In genomic region chr14:71692496-71692895, GRCh38 we compare ENCODE assay signal across 17 cellular contexts.
A peak's percentile ranks its signal among the peaks of the same experiment; 100 is the strongest.
DNase-seq lines count a peak whose midpoint lies in the region; ATAC-seq, FAIRE-seq and TF ChIP-seq lines count a peak whose summit lies in the region.
"Had no signal": no experiment of that assay in that cellular context is flagged by ENCODE, and none has a peak within 500 bp of the region (broad histone marks: within the 10 kb centered on the region; RNA-seq: fewer than 3 reads in every experiment).

No MANE protein-coding gene starts in this region.

- H3K27ac ChIP-seq in A673 (ENCODE audit: low read depth, low read length, poor library complexity, severe bottlenecking) = peak overlapping the region; percentile 72
- H3K27ac ChIP-seq in caudate nucleus (ENCODE audit: low read depth, low read length) = peak overlapping the region; percentile 22
- no peak overlapping the region for H3K27ac ChIP-seq in right lobe of liver
- H3K27ac ChIP-seq: body of pancreas, HL-60 had no signal

- BruUV-seq in A673 (replicated peaks; lab: Mats Ljungman, UMichigan) = no TSS peak

- POLR2A ChIA-PET in A673 (lab: Charles Lee; ENCODE audit: low non-redundant PET) = no interaction called here

- intact Hi-C loops in A673 (cut with micrococcal nuclease; ENCODE audit: unreplicated experiment) (no loop called here), right lobe of liver (cut with DNase I) (no loop called here)

- H3K9me3 ChIP-seq in A673 (ENCODE audit: low read depth, low read length, poor library complexity, severe bottlenecking) (no peaks in the 10 kb centered on the region), right lobe of liver (no peaks in the 10 kb centered on the region)
- H3K9me3 ChIP-seq: body of pancreas had no signal

- TF ChIP-seq POLR2A in right lobe of liver (IDR thresholded peaks at IDR 0.05) = no peak

- TF ChIP-seq CTCF in A673 (conservative IDR thresholded peaks at IDR 0.05; ENCODE audit: low read depth, low read length) = no peak
- no peak for TF ChIP-seq CTCF in right lobe of liver (IDR thresholded peaks at IDR 0.05)
- no peak for TF ChIP-seq CTCF in omental fat pad (IDR thresholded peaks at IDR 0.05)

- peaks cover 41% of the 10 kb centered on the region for H3K4me1 ChIP-seq in A673 (ENCODE audit: insufficient read depth, low read length, poor library complexity, severe bottlenecking)
- H3K4me1 ChIP-seq in right lobe of liver = no peaks in the 10 kb centered on the region

- no peaks in the 10 kb centered on the region for H3K36me3 ChIP-seq in A673 (ENCODE audit: insufficient read depth, low read length, poor library complexity, severe bottlenecking)
- no peaks in the 10 kb centered on the region for H3K36me3 ChIP-seq in right lobe of liver

- CTCF ChIA-PET in A673 (lab: Charles Lee) = no interaction called here

- peak; percentile 83 for FAIRE-seq in HTR-8/SVneo (lab: Jason Lieb, UNC)
- FAIRE-seq: keratinocyte had no signal

- ATAC-seq in right lobe of liver = no peak
- ATAC-seq in omental fat pad (ENCODE audit: low FRiP score) = no peak
- ATAC-seq: body of pancreas, natural killer cell, Right ventricle myocardium inferior had no signal

- WGBS in right lobe of liver (ENCODE audit: insufficient coverage, low coverage, low lambda C conversion rate, missing lambda C conversion rate) = 50% methylated on average over 2 of the region's 4 CpGs

- H3K4me3 ChIP-seq in A673 (ENCODE audit: low read depth, low read length, poor library complexity, severe bottlenecking) (no peak overlapping the region), right lobe of liver (no peak overlapping the region)
- H3K4me3 ChIP-seq: body of pancreas had no signal

- no peaks in the 10 kb centered on the region for H3K27me3 ChIP-seq in A673 (replicated peaks; ENCODE audit: insufficient read depth, low read depth, low read length, poor library complexity)
- H3K27me3 ChIP-seq in right lobe of liver = no peaks in the 10 kb centered on the region
- H3K27me3 ChIP-seq: body of pancreas had no signal

- DNase-seq in A673 (ENCODE audit: low spot score) (peak; percentile 92), HTR-8/SVneo (ENCODE audit: insufficient read length, low spot score) (no peak), caudate nucleus (lab: John Stamatoyannopoulos, UW) (peak in 32 of 61 donors; percentile 5 to 77 (median 26)), lung microvascular endothelial cell (ENCODE audit: low read depth in 2 of 2) (peak; percentile 52 to 64), right lobe of liver (no peak), cerebellar nuclear complex (lab: John Stamatoyannopoulos, UW) (no peak), omental fat pad (ENCODE audit: low spot score) (no peak), islet precursor cell (no peak)
- DNase-seq: activated B cell treated with CpG ODN at 0.5 μM for 24 hours; activated T-cell treated with anti-CD3 and anti-CD28 coated beads, Interleukin-2, amount 50 U/mL, for 24 hours; AML-193; erythroblast; natural killer cell had no signal

Comparison
In these comparisons a context has a peak if more than half of its experiments do, and no peak if none do; other contexts are left out.
1. DNase-seq: peak in A673 (single experiment), caudate nucleus (32 of 61) and lung microvascular endothelial cell (2 of 2); none in HTR-8/SVneo (single experiment), right lobe of liver (0 of 3), cerebellar nuclear complex (0 of 2), omental fat pad (single experiment) and islet precursor cell (single experiment).
2. H3K27ac ChIP-seq: peak in A673 (single experiment) and caudate nucleus (single experiment); none in right lobe of liver (0 of 3).